ENCODE assay signal across 5 cellular contexts in the genomic region with DNA sequence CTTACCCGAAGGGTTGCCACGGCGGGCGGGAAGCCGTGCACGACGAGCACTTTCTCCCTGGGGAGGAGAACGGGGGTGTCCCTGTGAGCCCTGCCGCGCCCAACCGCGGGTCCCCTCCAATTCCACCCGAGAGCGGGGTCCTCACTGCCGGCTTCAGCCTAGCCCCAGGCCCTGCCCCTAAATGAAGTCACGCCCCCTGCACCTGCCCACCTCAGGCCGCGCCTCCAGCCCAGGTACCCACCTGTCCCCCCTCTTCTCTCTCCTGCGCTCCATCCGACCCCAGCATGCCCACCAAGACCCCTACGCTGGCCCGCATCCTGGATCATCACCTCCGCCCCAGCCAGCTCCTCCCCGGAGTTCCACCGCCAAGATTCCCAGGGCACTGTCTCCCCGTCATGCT. TPM values are rescaled to one million over a fixed set of nuclear protein-coding genes. Genes with fewer than 3 reads are reported as not detected.
"Had no signal": no experiment of that assay in that cellular context is flagged by ENCODE, and none has a peak within 500 bp of the region (broad histone marks: within the 10 kb centered on the region; RNA-seq: fewer than 3 reads in every experiment).

No MANE protein-coding gene starts in this region.

RNA-seq across cellular contexts. Expression of a gene that starts 24.0 kb away (rescaled TPM):
- total RNA-seq: activated naive CD4-positive, alpha-beta T cell treated with anti-CD3 and anti-CD28 coated beads for 36 hours; adrenal gland; esophagus muscularis mucosa had no signal
- polyA plus RNA-seq: adrenal gland, aorta, foreskin keratinocyte had no signal
